In genomic region chr10:33301097-33301789, GRCh38 we compare ENCODE assay signal across 15 cellular contexts.
"Had no signal": no experiment of that assay in that cellular context is flagged by ENCODE, and none has a peak within 500 bp of the region (broad histone marks: within the 10 kb centered on the region; RNA-seq: fewer than 3 reads in every experiment).

No MANE protein-coding gene starts in this region.

- DNase-seq: activated CD4-positive, alpha-beta T cell treated with anti-CD3 and anti-CD28 coated beads for 36 hours; activated CD8-positive, alpha-beta memory T cell treated with anti-CD3 and anti-CD28 coated beads, Interleukin-2, amount 50 U/mL, for 48 hours; activated CD8-positive, alpha-beta T cell treated with anti-CD3 and anti-CD28 coated beads, Interleukin-2, amount 10 ng/mL, durations not matched to agents 7 days and 5 days; activated naive CD4-positive, alpha-beta T cell; aorta; colonic mucosa; hypothalamus; kidney glomerular epithelial cell; mesenchymal stem cell; small intestine; T-helper 1 cell had no signal

- H3K27ac Mint-ChIP-seq: activated CD4-positive, alpha-beta T cell treated with anti-CD3 and anti-CD28 coated beads for 36 hours; activated CD8-positive, alpha-beta T cell treated with anti-CD3 and anti-CD28 coated beads, Interleukin-2, amount 10 ng/mL, durations not matched to agents 7 days and 5 days had no signal

- H3K27me3 Mint-ChIP-seq: activated CD4-positive, alpha-beta T cell treated with anti-CD3 and anti-CD28 coated beads for 36 hours had no signal

- H3K36me3 ChIP-seq: colonic mucosa, tibial nerve had no signal

- H3K9me3 ChIP-seq: colonic mucosa, tibial nerve had no signal

- H3K27ac ChIP-seq: colonic mucosa, parathyroid adenoma, SK-N-MC, VCaP had no signal

- H2AFZ ChIP-seq: parathyroid adenoma had no signal

- H3K9ac ChIP-seq: parathyroid adenoma had no signal

- H3K27me3 ChIP-seq: colonic mucosa, tibial nerve had no signal

- H3K4me3 Mint-ChIP-seq: activated CD4-positive, alpha-beta T cell treated with anti-CD3 and anti-CD28 coated beads for 36 hours; activated CD8-positive, alpha-beta T cell treated with anti-CD3 and anti-CD28 coated beads, Interleukin-2, amount 10 ng/mL, durations not matched to agents 7 days and 5 days had no signal

- ATAC-seq: activated CD4-positive, alpha-beta T cell treated with anti-CD3 and anti-CD28 coated beads for 36 hours; activated CD8-positive, alpha-beta T cell treated with anti-CD3 and anti-CD28 coated beads, Interleukin-2, amount 10 ng/mL, durations not matched to agents 7 days and 5 days had no signal

- H3K4me3 ChIP-seq: colonic mucosa, SK-N-MC, tibial nerve had no signal

- H3K4me1 ChIP-seq: colonic mucosa, parathyroid adenoma had no signal
